Comparison of ENCODE assay signal across 18 cellular contexts in genomic region chr7:143088549-143089231, GRCh38. TPM values are rescaled to one million over a fixed set of nuclear protein-coding genes. Genes with fewer than 3 reads are reported as not detected.
"Had no signal": no experiment of that assay in that cellular context is flagged by ENCODE, and none has a peak within 500 bp of the region (broad histone marks: within the 10 kb centered on the region; RNA-seq: fewer than 3 reads in every experiment).

No MANE protein-coding gene starts in this region.

RNA-seq across cellular contexts. Expression of gene OR6V1, which starts 36.5 kb away (rescaled TPM):
- total RNA-seq: natural killer cell treated with Interleukin-12 subunit alpha and Interleukin-12 subunit beta and Interleukin-15 and Interleukin-18, amount 100 ng/mL, for 72 hours; neural crest cell; omental fat pad; osteocyte; pancreas; posterior vena cava; prostate gland; pulmonary artery endothelial cell; right atrium auricular region; sciatic nerve; smooth muscle cell; spleen; suprapubic skin; testis; transverse colon; upper lobe of right lung; urinary bladder; uterus had no signal
- polyA plus RNA-seq: pancreas, smooth muscle cell, spleen, urinary bladder had no signal

RNA-seq across cellular contexts. Expression of gene PIP, which starts 43.2 kb away (rescaled TPM):
- total RNA-seq: natural killer cell treated with Interleukin-12 subunit alpha and Interleukin-12 subunit beta and Interleukin-15 and Interleukin-18, amount 100 ng/mL, for 72 hours; neural crest cell; omental fat pad; osteocyte; pancreas; posterior vena cava; pulmonary artery endothelial cell; right atrium auricular region; sciatic nerve; smooth muscle cell; spleen; testis; transverse colon; upper lobe of right lung; urinary bladder; uterus had no signal
- polyA plus RNA-seq: pancreas, smooth muscle cell, spleen, urinary bladder had no signal
